ENCODE assay signal across 27 cellular contexts in genomic region chr9:93686127-93686879, GRCh38.
DNase-seq lines count a peak whose midpoint lies in the region; TF ChIP-seq lines count a peak whose summit lies in the region.
"Had no signal": no experiment of that assay in that cellular context is flagged by ENCODE, and none has a peak within 500 bp of the region (broad histone marks: within the 10 kb centered on the region; RNA-seq: fewer than 3 reads in every experiment).

No MANE protein-coding gene starts in this region.

- no peaks in the 10 kb centered on the region for H3F3A ChIP-seq in SK-N-SH (replicated peaks; ENCODE audit: insufficient read depth)

- H3K79me2 ChIP-seq in SK-N-SH (ENCODE audit: insufficient read depth), result no peaks in the 10 kb centered on the region

- peaks cover 6 to 42% (median 34%) of the 10 kb centered on the region in 8 donors for H3K9me3 ChIP-seq in spleen
- peaks cover 19 to 26% of the 10 kb centered on the region in 2 donors for H3K9me3 ChIP-seq in transverse colon
- H3K9me3 ChIP-seq in SK-N-SH, result peaks cover 12% of the 10 kb centered on the region; the same call in 1 of the 2 replicates

- DNase-seq in activated CD4-positive, alpha-beta T cell treated with anti-CD3 and anti-CD28 coated beads, Interleukin-2, amount 10 ng/mL, durations not matched to agents 7 days and 5 days, result peak; percentile 2
- no peak for DNase-seq in activated CD4-positive, alpha-beta T cell treated with anti-CD3 and anti-CD28 coated beads for 4 hours
- peak; percentile 21 for DNase-seq in GM13976 (ENCODE audit: low spot score)
- peak; percentile 9 for DNase-seq in iPS-NIHi7 (ENCODE audit: extremely low spot score)
- DNase-seq in spleen, result peak; percentile 41
- no peak for DNase-seq in transverse colon
- no peak for DNase-seq in H4 (ENCODE audit: low spot score)
- DNase-seq in SK-N-SH, result no peak
- DNase-seq: activated CD4-positive, CD25-positive, alpha-beta regulatory T cell; activated naive CD4-positive, alpha-beta T cell treated with Interleukin-2 at 50 U/mL for 16 hours; activated T-cell treated with anti-CD3 and anti-CD28 coated beads, Interleukin-2, amount 50 U/mL, for 24 hours; CD8-positive, alpha-beta memory T cell; effector CD8-positive, alpha-beta T cell; H7; kidney glomerular epithelial cell; mammary epithelial cell; NCI-H1092; NCI-H187; NCI-H2171; NCI-H510A treated with DMSO at 0.1 percent for 48 hours; thyroid gland had no signal

- TF ChIP-seq RAD21 in SK-N-SH (IDR thresholded peaks at IDR 0.05; ENCODE audit: low read length), result no peak

- H3K27me3 ChIP-seq in spleen (replicated peaks in 1 of 7), result peaks cover 0 to 10% (median 0%) of the 10 kb centered on the region in 7 donors
- H3K27me3 ChIP-seq in transverse colon, result no peaks in the 10 kb centered on the region
- no peaks in the 10 kb centered on the region for H3K27me3 ChIP-seq in SK-N-SH (ENCODE audit: insufficient read depth)
- H3K27me3 ChIP-seq: adrenal gland, Peyer's patch, SJCRH30, thyroid gland had no signal

- TF ChIP-seq CTCF in GM13976 (IDR thresholded peaks at IDR 0.05; ENCODE audit: borderline replicate concordance, control extremely low read depth, extremely low read depth, insufficient read depth, missing control alignments) (no peak), spleen (IDR thresholded peaks at IDR 0.05 in 8 of 11, conservative IDR thresholded peaks at IDR 0.05 in 3 of 11) (no peak), transverse colon (IDR thresholded peaks at IDR 0.05) (no peak), SK-N-SH (IDR thresholded peaks at IDR 0.05) (no peak)

- TF ChIP-seq POLR2A in spleen (IDR thresholded peaks at IDR 0.05) (no peak), transverse colon (IDR thresholded peaks at IDR 0.05) (no peak)

- H3K36me3 ChIP-seq in spleen (no peaks in the 10 kb centered on the region), transverse colon (no peaks in the 10 kb centered on the region), SK-N-SH (replicated peaks in 1 of 2; ENCODE audit: control insufficient read depth in 1 of 2, insufficient read depth in 2 of 2, low read length in 1 of 2) (no peaks in the 10 kb centered on the region)
- H3K36me3 ChIP-seq: adrenal gland, Peyer's patch, SJCRH30, thyroid gland had no signal

- in situ Hi-C loops in GM13976 (cut with MboI; ENCODE audit: low sequenced_read_pairs, unreplicated experiment) (loop anchor here (25.0 kb wide), 1 partner anchor 276 kb away; the partner anchor contains the start of gene BARX1), transverse colon (cut with MboI; ENCODE audit: low pct_ligation_motif_present in 1 of 4, low pct_unique_long_range_greater_than_20kb in 1 of 4, low sequenced_read_pairs in 3 of 4) (loop anchor here in 3 of 4 donors (10.0 to 25.0 kb wide), 3 partner anchors 276 to 526 kb away; partner anchors contain the start of gene BARX1 (in 1 of the 3))

- no peak overlapping the region for H3K9ac ChIP-seq in SK-N-SH

- H3K27ac ChIP-seq in spleen (no peak overlapping the region), transverse colon (no peak overlapping the region), SK-N-SH (ENCODE audit: low read depth in 2 of 2, low read length in 1 of 2) (no peak overlapping the region)
- H3K27ac ChIP-seq: adrenal gland, Peyer's patch, SJCRH30, thyroid gland had no signal

- no peaks in the 10 kb centered on the region for H3K36me3 Mint-ChIP-seq in activated CD4-positive, alpha-beta T cell treated with anti-CD3 and anti-CD28 coated beads, Interleukin-2, amount 10 ng/mL, durations not matched to agents 7 days and 5 days (ENCODE audit: low read depth)
- H3K36me3 Mint-ChIP-seq: brain had no signal

- intact Hi-C loops in spleen (cut with DNase I; ENCODE audit: low total_unique reads), result no loop called here
- intact Hi-C loops in transverse colon (cut with DNase I; ENCODE audit: low total_unique reads), result no loop called here

- CTCF ChIA-PET in activated CD4-positive, alpha-beta T cell treated with anti-CD3 and anti-CD28 coated beads, Interleukin-2, amount 10 ng/mL, durations not matched to agents 7 days and 5 days (lab: Charles Lee), result interaction anchor here (0.9 to 1.1 kb wide), 2 partner anchors 10 to 315 kb away, joined by 3 to 4 read pairs; no protein-coding TSS in a partner anchor
- CTCF ChIA-PET in SK-N-SH (lab: Yijun Ruan, JAX), result interaction anchor here (1.0 to 1.8 kb wide), 6 partner anchors 11 to 328 kb away, joined by 3 to 6 read pairs (median 4); no protein-coding TSS in a partner anchor

- H3K4me1 ChIP-seq in spleen (peaks cover 0 to 8% (median 2%) of the 10 kb centered on the region in 6 donors), transverse colon (peaks cover 0 to 3% (median under 1%) of the 10 kb centered on the region in 4 donors), SK-N-SH (ENCODE audit: control insufficient read depth in 1 of 2, insufficient read depth in 2 of 2, low read depth in 1 of 2, low read length in 1 of 2) (no peaks in the 10 kb centered on the region)
- H3K4me1 ChIP-seq: adrenal gland, Peyer's patch, SJCRH30, thyroid gland had no signal

- no peak overlapping the region for H3K4me3 Mint-ChIP-seq in activated CD4-positive, alpha-beta T cell treated with anti-CD3 and anti-CD28 coated beads, Interleukin-2, amount 10 ng/mL, durations not matched to agents 7 days and 5 days
- H3K4me3 Mint-ChIP-seq: activated T-cell treated with anti-CD3 and anti-CD28 coated beads, Interleukin-2, amount 50 U/mL, for 24 hours; B cell; brain; CD8-positive, alpha-beta memory T cell; stimulated activated naive CD8-positive, alpha-beta T cell treated with anti-CD3 and anti-CD28 coated beads, Interleukin-15, Interleukin-2, amounts not matched to agents 100 ng/mL and 50 ng/mL, for 24 hours had no signal

- H3K27ac Mint-ChIP-seq in activated CD4-positive, alpha-beta T cell treated with anti-CD3 and anti-CD28 coated beads, Interleukin-2, amount 10 ng/mL, durations not matched to agents 7 days and 5 days, result no peak overlapping the region
- H3K27ac Mint-ChIP-seq: activated T-cell treated with anti-CD3 and anti-CD28 coated beads, Interleukin-2, amount 50 U/mL, for 24 hours; B cell; brain; CD8-positive, alpha-beta memory T cell; stimulated activated naive CD8-positive, alpha-beta T cell treated with anti-CD3 and anti-CD28 coated beads, Interleukin-15, Interleukin-2, amounts not matched to agents 100 ng/mL and 50 ng/mL, for 24 hours had no signal

- H3K9me3 Mint-ChIP-seq in activated CD4-positive, alpha-beta T cell treated with anti-CD3 and anti-CD28 coated beads, Interleukin-2, amount 10 ng/mL, durations not matched to agents 7 days and 5 days, result peaks cover 10% of the 10 kb centered on the region

- H2AFZ ChIP-seq in SK-N-SH (ENCODE audit: low read depth), result no peak overlapping the region

- H4K20me1 ChIP-seq in SK-N-SH (ENCODE audit: insufficient read depth), result no peaks in the 10 kb centered on the region

- H3K9me2 ChIP-seq in SK-N-SH, result no peaks in the 10 kb centered on the region

- H3K4me3 ChIP-seq in spleen (no peak overlapping the region), transverse colon (no peak overlapping the region), SK-N-SH (ENCODE audit: low read depth in 2 of 2, low read length in 1 of 2) (no peak overlapping the region)
- H3K4me3 ChIP-seq: adrenal gland, Peyer's patch, SJCRH30, thyroid gland had no signal

- TF ChIP-seq EP300 in transverse colon (IDR thresholded peaks at IDR 0.05; ENCODE audit: low read depth) (no peak), SK-N-SH (IDR thresholded peaks at IDR 0.05; ENCODE audit: borderline replicate concordance in 1 of 2, low read depth in 1 of 2, low read length in 1 of 2) (no peak)

- POLR2A ChIA-PET in activated CD4-positive, alpha-beta T cell treated with anti-CD3 and anti-CD28 coated beads, Interleukin-2, amount 10 ng/mL, durations not matched to agents 7 days and 5 days (lab: Charles Lee), result no interaction called here
- POLR2A ChIA-PET in SK-N-SH (lab: Yijun Ruan, JAX), result no interaction called here

- no peak overlapping the region for H3K4me2 ChIP-seq in SK-N-SH

- H3K4me1 Mint-ChIP-seq in activated CD4-positive, alpha-beta T cell treated with anti-CD3 and anti-CD28 coated beads, Interleukin-2, amount 10 ng/mL, durations not matched to agents 7 days and 5 days, result no peaks in the 10 kb centered on the region
- H3K4me1 Mint-ChIP-seq: B cell had no signal

- peaks cover 11% of the 10 kb centered on the region for H3K27me3 Mint-ChIP-seq in activated CD4-positive, alpha-beta T cell treated with anti-CD3 and anti-CD28 coated beads, Interleukin-2, amount 10 ng/mL, durations not matched to agents 7 days and 5 days

- 82 to 97% (median 94%) methylated on average over 7 to 9 of the region's 9 CpGs for WGBS in spleen, 5 donors
- 87 to 95% methylated on average over 3 to 9 of the region's 9 CpGs for WGBS in transverse colon (ENCODE audit: low coverage in 1 of 2), 2 donors
- 68% methylated on average over 8 of the region's 9 CpGs for WGBS in SK-N-SH (ENCODE audit: low lambda C conversion rate)

TF ChIP-seq in SK-N-SH, 30 proteins besides CTCF, POLR2A, EP300 and RAD21:
- no peak for TF ChIP-seq FOXM1 (IDR thresholded peaks at IDR 0.05; ENCODE audit: low read depth)
- TF ChIP-seq EZH2phosphoT487 (IDR thresholded peaks at IDR 0.05; ENCODE audit: borderline replicate concordance, low read depth), result no peak
- no peak for TF ChIP-seq MAX (IDR thresholded peaks at IDR 0.05; ENCODE audit: low read depth)
- no peak for TF ChIP-seq NFIC (IDR thresholded peaks at IDR 0.05; ENCODE audit: borderline replicate concordance)
- TF ChIP-seq RXRA (IDR thresholded peaks at IDR 0.05; ENCODE audit: borderline replicate concordance, low read depth), result no peak
- TF ChIP-seq TCF12 (IDR thresholded peaks at IDR 0.05), result no peak
- TF ChIP-seq SMC3 (IDR thresholded peaks at IDR 0.05; ENCODE audit: low read depth, low read length), result no peak
- no peak for TF ChIP-seq YY1 (IDR thresholded peaks at IDR 0.05; ENCODE audit: low read depth)
- TF ChIP-seq FOXJ3 (CRISPR knock-in tag; IDR thresholded peaks at IDR 0.05), result no peak
- no peak for TF ChIP-seq SIN3A (IDR thresholded peaks at IDR 0.05; ENCODE audit: borderline replicate concordance, low read depth, low read length)
- no peak for TF ChIP-seq POLR2AphosphoS5 (IDR thresholded peaks at IDR 0.05; ENCODE audit: low read depth, low read length)
- no peak for TF ChIP-seq GABPA (IDR thresholded peaks at IDR 0.05; ENCODE audit: low read depth)

Comparison
In these comparisons a context has a peak if more than half of its experiments do, and no peak if none do; other contexts are left out.
1. DNase-seq: peak in activated CD4-positive, alpha-beta T cell treated with anti-CD3 and anti-CD28 coated beads, Interleukin-2, amount 10 ng/mL, durations not matched to agents 7 days and 5 days (single experiment), GM13976 (single experiment), iPS-NIHi7 (single experiment) and spleen (single experiment); none in activated CD4-positive, alpha-beta T cell treated with anti-CD3 and anti-CD28 coated beads for 4 hours (0 of 2), transverse colon (single experiment), H4 (single experiment) and SK-N-SH (single experiment).